ENCODE assay signal across 1 cellular context in the genomic region with DNA sequence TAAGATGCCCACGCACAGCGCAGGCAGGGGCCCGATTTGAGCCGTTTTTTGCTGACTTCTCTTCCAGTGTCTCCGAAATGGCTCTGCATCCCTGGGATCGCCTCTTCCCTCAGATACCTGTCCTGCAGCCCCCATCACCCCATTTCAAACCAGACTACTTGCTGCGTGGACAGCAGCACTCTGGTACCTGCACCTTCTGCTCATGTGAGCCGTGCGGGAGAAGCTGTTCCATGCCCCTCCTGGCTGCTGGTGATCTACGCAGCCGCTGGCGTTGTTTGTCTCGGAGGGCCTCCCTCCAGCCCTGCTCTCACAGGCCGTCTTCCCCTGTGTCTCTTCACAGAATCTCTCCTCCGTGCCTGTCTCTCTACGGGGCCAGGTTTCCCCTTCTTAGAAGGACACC.
TF ChIP-seq lines count a peak whose summit lies in the region.

No MANE protein-coding gene starts in this region.

TF ChIP-seq in GM23338, 12 proteins besides CTCF, POLR2A, EP300 and RAD21 (continued from another document):
- TF ChIP-seq, protein P1, sequence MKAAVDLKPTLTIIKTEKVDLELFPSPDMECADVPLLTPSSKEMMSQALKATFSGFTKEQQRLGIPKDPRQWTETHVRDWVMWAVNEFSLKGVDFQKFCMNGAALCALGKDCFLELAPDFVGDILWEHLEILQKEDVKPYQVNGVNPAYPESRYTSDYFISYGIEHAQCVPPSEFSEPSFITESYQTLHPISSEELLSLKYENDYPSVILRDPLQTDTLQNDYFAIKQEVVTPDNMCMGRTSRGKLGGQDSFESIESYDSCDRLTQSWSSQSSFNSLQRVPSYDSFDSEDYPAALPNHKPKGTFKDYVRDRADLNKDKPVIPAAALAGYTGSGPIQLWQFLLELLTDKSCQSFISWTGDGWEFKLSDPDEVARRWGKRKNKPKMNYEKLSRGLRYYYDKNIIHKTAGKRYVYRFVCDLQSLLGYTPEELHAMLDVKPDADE (IDR thresholded peaks at IDR 0.05): no peak
- TF ChIP-seq STAT1 (IDR thresholded peaks at IDR 0.05; ENCODE audit: unreplicated experiment) (no peak), POLR2AphosphoS5 (IDR thresholded peaks at IDR 0.05; ENCODE audit: low read depth) (no peak), CREB1 (CRISPR knock-in tag; IDR thresholded peaks at IDR 0.05; ENCODE audit: low read depth) (no peak), ZNF331 (CRISPR knock-in tag; IDR thresholded peaks at IDR 0.05; ENCODE audit: low read depth) (no peak)
- TF ChIP-seq, protein P2, sequence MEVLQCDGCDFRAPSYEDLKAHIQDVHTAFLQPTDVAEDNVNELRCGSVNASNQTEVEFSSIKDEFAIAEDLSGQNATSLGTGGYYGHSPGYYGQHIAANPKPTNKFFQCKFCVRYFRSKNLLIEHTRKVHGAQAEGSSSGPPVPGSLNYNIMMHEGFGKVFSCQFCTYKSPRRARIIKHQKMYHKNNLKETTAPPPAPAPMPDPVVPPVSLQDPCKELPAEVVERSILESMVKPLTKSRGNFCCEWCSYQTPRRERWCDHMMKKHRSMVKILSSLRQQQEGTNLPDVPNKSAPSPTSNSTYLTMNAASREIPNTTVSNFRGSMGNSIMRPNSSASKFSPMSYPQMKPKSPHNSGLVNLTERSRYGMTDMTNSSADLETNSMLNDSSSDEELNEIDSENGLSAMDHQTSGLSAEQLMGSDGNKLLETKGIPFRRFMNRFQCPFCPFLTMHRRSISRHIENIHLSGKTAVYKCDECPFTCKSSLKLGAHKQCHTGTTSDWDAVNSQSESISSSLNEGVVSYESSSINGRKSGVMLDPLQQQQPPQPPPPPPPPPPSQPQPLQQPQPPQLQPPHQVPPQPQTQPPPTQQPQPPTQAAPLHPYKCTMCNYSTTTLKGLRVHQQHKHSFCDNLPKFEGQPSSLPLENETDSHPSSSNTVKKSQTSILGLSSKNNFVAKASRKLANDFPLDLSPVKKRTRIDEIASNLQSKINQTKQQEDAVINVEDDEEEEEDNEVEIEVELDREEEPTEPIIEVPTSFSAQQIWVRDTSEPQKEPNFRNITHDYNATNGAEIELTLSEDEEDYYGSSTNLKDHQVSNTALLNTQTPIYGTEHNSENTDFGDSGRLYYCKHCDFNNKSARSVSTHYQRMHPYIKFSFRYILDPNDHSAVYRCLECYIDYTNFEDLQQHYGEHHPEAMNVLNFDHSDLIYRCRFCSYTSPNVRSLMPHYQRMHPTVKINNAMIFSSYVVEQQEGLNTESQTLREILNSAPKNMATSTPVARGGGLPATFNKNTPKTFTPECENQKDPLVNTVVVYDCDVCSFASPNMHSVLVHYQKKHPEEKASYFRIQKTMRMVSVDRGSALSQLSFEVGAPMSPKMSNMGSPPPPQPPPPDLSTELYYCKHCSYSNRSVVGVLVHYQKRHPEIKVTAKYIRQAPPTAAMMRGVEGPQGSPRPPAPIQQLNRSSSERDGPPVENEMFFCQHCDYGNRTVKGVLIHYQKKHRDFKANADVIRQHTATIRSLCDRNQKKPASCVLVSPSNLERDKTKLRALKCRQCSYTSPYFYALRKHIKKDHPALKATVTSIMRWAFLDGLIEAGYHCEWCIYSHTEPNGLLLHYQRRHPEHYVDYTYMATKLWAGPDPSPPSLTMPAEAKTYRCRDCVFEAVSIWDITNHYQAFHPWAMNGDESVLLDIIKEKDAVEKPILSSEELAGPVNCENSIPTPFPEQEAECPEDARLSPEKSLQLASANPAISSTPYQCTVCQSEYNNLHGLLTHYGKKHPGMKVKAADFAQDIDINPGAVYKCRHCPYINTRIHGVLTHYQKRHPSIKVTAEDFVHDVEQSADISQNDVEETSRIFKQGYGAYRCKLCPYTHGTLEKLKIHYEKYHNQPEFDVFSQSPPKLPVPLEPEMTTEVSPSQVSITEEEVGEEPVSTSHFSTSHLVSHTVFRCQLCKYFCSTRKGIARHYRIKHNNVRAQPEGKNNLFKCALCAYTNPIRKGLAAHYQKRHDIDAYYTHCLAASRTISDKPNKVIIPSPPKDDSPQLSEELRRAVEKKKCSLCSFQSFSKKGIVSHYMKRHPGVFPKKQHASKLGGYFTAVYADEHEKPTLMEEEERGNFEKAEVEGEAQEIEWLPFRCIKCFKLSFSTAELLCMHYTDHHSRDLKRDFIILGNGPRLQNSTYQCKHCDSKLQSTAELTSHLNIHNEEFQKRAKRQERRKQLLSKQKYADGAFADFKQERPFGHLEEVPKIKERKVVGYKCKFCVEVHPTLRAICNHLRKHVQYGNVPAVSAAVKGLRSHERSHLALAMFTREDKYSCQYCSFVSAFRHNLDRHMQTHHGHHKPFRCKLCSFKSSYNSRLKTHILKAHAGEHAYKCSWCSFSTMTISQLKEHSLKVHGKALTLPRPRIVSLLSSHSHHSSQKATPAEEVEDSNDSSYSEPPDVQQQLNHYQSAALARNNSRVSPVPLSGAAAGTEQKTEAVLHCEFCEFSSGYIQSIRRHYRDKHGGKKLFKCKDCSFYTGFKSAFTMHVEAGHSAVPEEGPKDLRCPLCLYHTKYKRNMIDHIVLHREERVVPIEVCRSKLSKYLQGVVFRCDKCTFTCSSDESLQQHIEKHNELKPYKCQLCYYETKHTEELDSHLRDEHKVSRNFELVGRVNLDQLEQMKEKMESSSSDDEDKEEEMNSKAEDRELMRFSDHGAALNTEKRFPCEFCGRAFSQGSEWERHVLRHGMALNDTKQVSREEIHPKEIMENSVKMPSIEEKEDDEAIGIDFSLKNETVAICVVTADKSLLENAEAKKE (CRISPR knock-in tag; IDR thresholded peaks at IDR 0.05): no peak
